ENCODE assay signal across 1 cellular context in genomic region chrX:47577901-47578300, GRCh38.
TF ChIP-seq lines count a peak whose summit lies in the region.

No MANE protein-coding gene starts in this region.

TF ChIP-seq in A549, 52 proteins besides CTCF, POLR2A, EP300 and RAD21:
- no peak for TF ChIP-seq HES2 (IDR thresholded peaks at IDR 0.05)
- no peak for TF ChIP-seq POLR2AphosphoS2 (conservative IDR thresholded peaks at IDR 0.05; ENCODE audit: low read length)
- TF ChIP-seq NPAS2 (CRISPR knock-in tag; IDR thresholded peaks at IDR 0.05; ENCODE audit: borderline replicate concordance), result no peak
